ENCODE assay signal across 15 cellular contexts in the genomic region with DNA sequence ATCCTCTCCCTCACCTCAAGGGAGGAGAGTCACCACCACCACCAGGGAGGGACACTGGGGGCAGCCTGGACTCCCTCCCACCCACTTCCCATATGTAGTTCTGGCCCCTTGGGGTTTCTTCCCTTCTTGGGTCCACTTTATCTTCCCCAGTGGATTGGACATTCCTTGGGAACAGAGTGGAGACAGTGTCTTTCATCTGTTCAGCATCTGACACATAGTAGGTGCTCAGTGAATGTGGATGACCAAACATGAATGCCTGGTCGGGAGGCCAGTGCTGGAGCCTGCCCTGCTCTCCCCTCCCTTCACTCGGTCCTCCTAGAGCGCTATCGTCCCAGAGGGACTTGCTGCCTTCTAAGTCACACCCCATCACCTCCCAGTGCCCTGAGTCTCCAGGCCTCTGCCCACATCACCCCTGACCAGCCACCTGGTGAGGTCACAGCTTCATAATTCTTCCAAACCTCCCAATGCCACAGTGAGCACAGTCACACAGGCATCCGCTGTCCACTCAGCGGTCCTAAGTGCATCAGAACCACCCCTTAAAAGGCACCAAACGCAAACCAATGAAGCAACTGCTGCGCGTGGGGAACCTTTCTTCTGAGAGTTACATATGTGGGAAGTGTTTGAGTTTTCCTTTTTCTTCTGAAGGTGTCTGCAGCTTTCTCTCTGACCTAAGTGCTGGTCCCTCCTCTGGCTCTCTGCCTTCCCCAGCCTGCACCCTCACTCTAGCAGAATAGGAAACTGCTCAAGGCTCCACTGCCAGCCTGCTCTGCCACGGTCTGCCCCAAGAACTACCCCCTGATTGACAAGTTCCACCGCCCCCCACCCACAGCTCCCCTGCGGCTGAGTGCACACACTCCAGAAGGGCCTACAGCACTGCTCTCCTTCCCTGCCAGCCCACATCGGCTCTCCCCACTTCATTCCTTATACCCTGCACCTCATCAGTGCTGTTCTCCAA. TPM values are rescaled to one million over a fixed set of nuclear protein-coding genes. Genes with fewer than 3 reads are reported as not detected.
A peak's percentile ranks its signal among the peaks of the same experiment; 100 is the strongest.
DNase-seq lines count a peak whose midpoint lies in the region; ATAC-seq, FAIRE-seq and TF ChIP-seq lines count a peak whose summit lies in the region.
"Had no signal": no experiment of that assay in that cellular context is flagged by ENCODE, and none has a peak within 500 bp of the region (broad histone marks: within the 10 kb centered on the region; RNA-seq: fewer than 3 reads in every experiment).

No MANE protein-coding gene starts in this region.

- no peak for FAIRE-seq in K562 (lab: Jason Lieb, UNC)

- H3K23ac ChIP-seq in mesenchymal stem cell (ENCODE audit: low read length in 2 of 2): no peak overlapping the region

- H3K27ac Mint-ChIP-seq in HFFc6 (peak overlapping the region; percentile 57; the same call in 1 of the 2 replicates), type B pancreatic cell (peak overlapping the region; percentile 16)
- H3K27ac Mint-ChIP-seq: CD4-positive, alpha-beta T cell had no signal

- no peak overlapping the region for H2BK120ac ChIP-seq in mesenchymal stem cell (ENCODE audit: low read depth, low read length)

- H3K9me3 ChIP-seq in K562 (replicated peaks; ENCODE audit: control insufficient read depth, insufficient read depth, low read depth, low read length) (no peaks in the 10 kb centered on the region), mesenchymal stem cell (ENCODE audit: control insufficient read depth, low read length) (no peaks in the 10 kb centered on the region)

- no peak overlapping the region for H3K14ac ChIP-seq in mesenchymal stem cell (ENCODE audit: low read length in 2 of 2)

- TF ChIP-seq EP300 in K562 (IDR thresholded peaks at IDR 0.05; ENCODE audit: low read length): no peak

- H3K4me3 Mint-ChIP-seq in HFFc6: no peak overlapping the region
- no peak overlapping the region for H3K4me3 Mint-ChIP-seq in type B pancreatic cell
- H3K4me3 Mint-ChIP-seq: CD4-positive, alpha-beta T cell; IgD-negative memory B cell had no signal

- H3K36me3 Mint-ChIP-seq in HFFc6 (ENCODE audit: low read depth) (peaks cover 20% of the 10 kb centered on the region; the same call in 1 of the 2 replicates), type B pancreatic cell (peaks cover 3% of the 10 kb centered on the region)

- H3K27me3 Mint-ChIP-seq in HFFc6 (ENCODE audit: insufficient read depth) (peaks cover 3% of the 10 kb centered on the region), type B pancreatic cell (no peaks in the 10 kb centered on the region)
- H3K27me3 Mint-ChIP-seq: CD4-positive, alpha-beta T cell had no signal

- H3K4me3 ChIP-seq in K562 (no peak overlapping the region), mesenchymal stem cell (ENCODE audit: insufficient read depth in 1 of 2, low read depth in 1 of 2, low read length in 2 of 2) (no peak overlapping the region)

- TF ChIP-seq CTCF in HFFc6 (IDR thresholded peaks at IDR 0.05): no peak
- no peak for TF ChIP-seq CTCF in K562 (IDR thresholded peaks at IDR 0.05 in 2 of 3, conservative IDR thresholded peaks at IDR 0.05 in 1 of 3; ENCODE audit: insufficient read depth in 2 of 3, low read depth in 1 of 3, low read length in 3 of 3)
- TF ChIP-seq CTCF in type B pancreatic cell (conservative IDR thresholded peaks at IDR 0.05): no peak

- no peak overlapping the region for H3K18ac ChIP-seq in mesenchymal stem cell (ENCODE audit: low read depth in 1 of 2, low read length in 2 of 2)

- H2BK12ac ChIP-seq in mesenchymal stem cell (ENCODE audit: low read length in 2 of 2): no peak overlapping the region

- 46% methylated on average over 13 of the region's 13 CpGs for WGBS in K562 (ENCODE audit: insufficient coverage, low coverage, missing lambda C conversion rate)
- 92% methylated on average over 10 of the region's 13 CpGs for WGBS in mesenchymal stem cell

- DNase-seq in HFFc6 (no peak), K562 (ENCODE audit: extremely low read depth in 1 of 4, low spot score in 3 of 4) (no peak), mesenchymal stem cell (no peak), type B pancreatic cell (ENCODE audit: extremely low spot score, unreplicated experiment) (no peak), medulla oblongata (ENCODE audit: extremely low spot score) (no peak), 8988T (no peak), GF-D8 (lab: John Stamatoyannopoulos, UW) (no peak)
- DNase-seq: CD4-positive, alpha-beta T cell; EL; NCI-H1417 treated with DMSO at 0.1 percent for 48 hours; NCI-H1930; NCI-H2171; NCI-H446; SIG-M5 had no signal

- no peaks in the 10 kb centered on the region for H3K9me1 ChIP-seq in K562 (ENCODE audit: control insufficient read depth, insufficient read depth, low read length)

- POLR2A ChIA-PET in K562 (lab: Yijun Ruan, JAX): no interaction called here

- no peak for TF ChIP-seq RAD21 in K562 (CRISPR knock-in tag; conservative IDR thresholded peaks at IDR 0.05 in 1 of 2, IDR thresholded peaks at IDR 0.05 in 1 of 2)

- ATAC-seq in K562: no peak

- H2AFZ ChIP-seq in K562 (ENCODE audit: low read depth, low read length) (no peak overlapping the region), mesenchymal stem cell (ENCODE audit: low read depth, low read length) (no peak overlapping the region)

- no peak overlapping the region for H4K91ac ChIP-seq in mesenchymal stem cell (ENCODE audit: low read length)

- no peak for TF ChIP-seq POLR2A in K562 (conservative IDR thresholded peaks at IDR 0.05)

- H3K79me2 ChIP-seq in K562 (ENCODE audit: control insufficient read depth, insufficient read depth, low read length): no peaks in the 10 kb centered on the region

- H2BK15ac ChIP-seq in mesenchymal stem cell (ENCODE audit: low read depth, poor library complexity, severe bottlenecking): no peak overlapping the region

- H3K4ac ChIP-seq in mesenchymal stem cell (ENCODE audit: low read depth in 1 of 2, low read length in 2 of 2): no peak overlapping the region

- H2AK5ac ChIP-seq in mesenchymal stem cell (ENCODE audit: low read length, severe bottlenecking): no peak overlapping the region

- H4K20me1 ChIP-seq in K562 (replicated peaks; ENCODE audit: control insufficient read depth, insufficient read depth, low read length): peaks cover 25% of the 10 kb centered on the region; the same call in 1 of the 2 replicates

- H3K27ac ChIP-seq in K562 (ENCODE audit: extremely low read depth, low read depth, low read length) (no peak overlapping the region), mesenchymal stem cell (ENCODE audit: low read length, poor library complexity, severe bottlenecking) (no peak overlapping the region)

- no TSS peak for BruUV-seq in K562 (replicated peaks; lab: Mats Ljungman, UMichigan)

- H3K9ac ChIP-seq in K562 (ENCODE audit: insufficient read depth in 1 of 2, low read depth in 2 of 2, low read length in 2 of 2) (peak overlapping the region in 1 of 2 experiments; percentile 52; a peak in 1 of 4 replicates), mesenchymal stem cell (ENCODE audit: low read length) (peak overlapping the region; percentile 2)

- H3K27me3 ChIP-seq in K562 (ENCODE audit: control insufficient read depth in 2 of 2, insufficient read depth in 2 of 2, low read length in 2 of 2): peaks cover 0 to 5% of the 10 kb centered on the region in 2 experiments; a peak in 2 of 5 replicates
- H3K27me3 ChIP-seq in mesenchymal stem cell (ENCODE audit: control insufficient read depth in 1 of 2, insufficient read depth in 1 of 2, low read length in 2 of 2): no peaks in the 10 kb centered on the region

- intact Hi-C loops in K562 (cut with micrococcal nuclease): no loop called here

- H3K4me1 ChIP-seq in K562 (replicated peaks in 1 of 2; ENCODE audit: control insufficient read depth in 2 of 2, insufficient read depth in 2 of 2, low read length in 2 of 2) (peaks cover 0 to 25% of the 10 kb centered on the region in 2 experiments; a peak in 3 of 5 replicates), mesenchymal stem cell (ENCODE audit: control insufficient read depth, insufficient read depth, low read depth, low read length) (peaks cover 52% of the 10 kb centered on the region)

- no peaks in the 10 kb centered on the region for H3K4me1 Mint-ChIP-seq in HFFc6 (ENCODE audit: low read depth)
- no peaks in the 10 kb centered on the region for H3K4me1 Mint-ChIP-seq in type B pancreatic cell (ENCODE audit: unreplicated experiment)
- H3K4me1 Mint-ChIP-seq: IgD-negative memory B cell had no signal

- H3K9me3 Mint-ChIP-seq in HFFc6 (no peaks in the 10 kb centered on the region), type B pancreatic cell (no peaks in the 10 kb centered on the region)
- H3K9me3 Mint-ChIP-seq: CD4-positive, alpha-beta T cell; IgD-negative memory B cell had no signal

- H3K4me2 ChIP-seq in K562 (ENCODE audit: insufficient read depth, low read length) (no peak overlapping the region), mesenchymal stem cell (ENCODE audit: low read length, poor library complexity, severe bottlenecking) (no peak overlapping the region)

- CTCF ChIA-PET in K562 (lab: Yijun Ruan, JAX; ENCODE audit: low intra/inter-chr PET ratio): no interaction called here

- H3K79me1 ChIP-seq in mesenchymal stem cell (replicated peaks; ENCODE audit: low read length, poor library complexity, severe bottlenecking): peaks cover 52% of the 10 kb centered on the region

- in situ Hi-C loops in K562 (cut with MboI): no loop called here

- H4K8ac ChIP-seq in mesenchymal stem cell (ENCODE audit: low read length): no peak overlapping the region

- H3K36me3 ChIP-seq in K562 (ENCODE audit: control insufficient read depth, insufficient read depth, low read length) (no peaks in the 10 kb centered on the region), mesenchymal stem cell (ENCODE audit: control insufficient read depth in 1 of 2, insufficient read depth in 2 of 2, low read depth in 1 of 2, low read length in 2 of 2) (peaks cover 69 to 86% of the 10 kb centered on the region in 2 experiments)

- H2BK5ac ChIP-seq in mesenchymal stem cell (ENCODE audit: low read depth, low read length, poor library complexity, severe bottlenecking): no peak overlapping the region

RNA-seq across cellular contexts. Expression of gene SFXN5, which starts 7.2 kb away (rescaled TPM):
- 10 to 100 TPM; 10.2 to 17.0 (median 14.7) TPM for total RNA-seq in HFFc6 (2021; fragmentation: NEBNext Ultra II Directional; extraction: Animal tissue kit (Norgen Biotek cat#: 25700))
- 75.2 and 92.0 TPM in 2 replicates for total RNA-seq in K562 (2011; cell fraction: chromatin; rRNA removed; ENCODE audit: low replicate concordance)
- 41.8 and 49.7 TPM in 2 replicates for total RNA-seq in K562 (2011; cell fraction: nucleolus; rRNA removed)
- 41.6 and 73.8 TPM in 2 replicates for total RNA-seq in K562 (2011; cell fraction: nucleoplasm; rRNA removed)
- total RNA-seq in K562 (2014; rRNA removed): 13.8 and 19.9 TPM in 2 replicates
- total RNA-seq in K562 (2014; rRNA removed; fragmentation: Illumina TruSeq; extraction: Trizol): 12.4 and 14.1 TPM in 2 replicates
- total RNA-seq in K562 (2015; rRNA removed; fragmentation: Illumina TruSeq; extraction: Trizol): 18.0 and 19.4 TPM in 2 replicates
- total RNA-seq in K562 (2021): 21.3 and 21.6 TPM in 2 replicates
- polyA plus RNA-seq in K562 (2011; rRNA removed): 18.2 and 22.6 TPM in 2 replicates
- 19.2 and 31.7 TPM in 2 replicates for polyA plus RNA-seq in K562 (2011; cell fraction: cytosol; rRNA removed)
- 45.6 and 116 TPM in 2 replicates for polyA plus RNA-seq in K562 (2011; cell fraction: nucleus; rRNA removed)
- 14.9 and 19.8 TPM in 2 replicates for polyA plus RNA-seq in K562 (2012)
- polyA plus RNA-seq in K562 (2014; fragmentation: Illumina TruSeq; extraction: Trizol): 16.0 and 17.4 TPM in 2 replicates
- polyA plus RNA-seq in K562 (2014; fragmentation: Nextera tagmentation; extraction: Ambion mirVana): 10 to 100 TPM in 1 of 2 experiments, 1 to 10 TPM in 1; 8.3 to 13.4 TPM
- polyA plus RNA-seq in K562 (2014; rRNA removed): 21.2 and 22.3 TPM in 2 replicates
- polyA minus RNA-seq in K562 (2011; rRNA and poly(A)+ RNA removed): 12.5 and 28.7 TPM in 2 replicates
- 8.7 TPM in 2 replicates for polyA minus RNA-seq in K562 (2011; cell fraction: cytosol; rRNA and poly(A)+ RNA removed)
- 19.1 and 26.1 TPM in 2 replicates for polyA minus RNA-seq in K562 (2011; cell fraction: nucleus; rRNA and poly(A)+ RNA removed)
- polyA plus RNA-seq in mesenchymal stem cell (2013, experiment 1 of 2): 9.9 TPM
- 9.8 TPM for polyA plus RNA-seq in mesenchymal stem cell (2013, experiment 2 of 2)
- total RNA-seq in type B pancreatic cell (ENCODE audit: low replicate concordance): 15.0 and 27.3 TPM in 2 replicates

RNA-seq across cellular contexts. Expression of gene RAB11FIP5, which starts 34.0 kb away (rescaled TPM):
- total RNA-seq in HFFc6 (2021; fragmentation: NEBNext Ultra II Directional; extraction: Animal tissue kit (Norgen Biotek cat#: 25700)): 10 to 100 TPM; 76.7 to 92.0 (median 83.6) TPM
- 19.7 and 27.7 TPM in 2 replicates for total RNA-seq in K562 (2011; cell fraction: chromatin; rRNA removed; ENCODE audit: low replicate concordance)
- 8.7 and 10.0 TPM in 2 replicates for total RNA-seq in K562 (2011; cell fraction: nucleolus; rRNA removed)
- 11.7 and 15.4 TPM in 2 replicates for total RNA-seq in K562 (2011; cell fraction: nucleoplasm; rRNA removed)
- total RNA-seq in K562 (2014; rRNA removed) (5.7 and 7.0 TPM in 2 replicates), K562 (2014; rRNA removed; fragmentation: Illumina TruSeq; extraction: Trizol) (6.7 and 6.8 TPM in 2 replicates), K562 (2015; rRNA removed; fragmentation: Illumina TruSeq; extraction: Trizol) (3.4 and 3.7 TPM in 2 replicates), K562 (2021) (8.6 and 9.1 TPM in 2 replicates), type B pancreatic cell (ENCODE audit: low replicate concordance) (18.7 and 22.6 TPM in 2 replicates)
- polyA plus RNA-seq in K562 (2011; rRNA removed) (11.3 and 14.4 TPM in 2 replicates), K562 (2014; fragmentation: Illumina TruSeq; extraction: Trizol) (8.0 and 8.3 TPM in 2 replicates), K562 (2014; fragmentation: Nextera tagmentation; extraction: Ambion mirVana) (1 to 10 TPM; 1.7 TPM), K562 (2014; rRNA removed) (5.7 and 6.4 TPM in 2 replicates)
- polyA plus RNA-seq in K562 (2011; cell fraction: cytosol; rRNA removed): 6.8 and 8.8 TPM in 2 replicates
- 12.0 and 16.7 TPM in 2 replicates for polyA plus RNA-seq in K562 (2011; cell fraction: nucleus; rRNA removed)
- 5.9 and 6.3 TPM in 2 replicates for polyA plus RNA-seq in K562 (2012)
- polyA minus RNA-seq in K562 (2011; rRNA and poly(A)+ RNA removed): 10.6 and 16.9 TPM in 2 replicates
- 5.8 and 8.8 TPM in 2 replicates for polyA minus RNA-seq in K562 (2011; cell fraction: cytosol; rRNA and poly(A)+ RNA removed)
- 4.4 and 5.0 TPM in 2 replicates for polyA minus RNA-seq in K562 (2011; cell fraction: nucleus; rRNA and poly(A)+ RNA removed)
- 19.7 TPM for polyA plus RNA-seq in mesenchymal stem cell (2013, experiment 1 of 2)
- polyA plus RNA-seq in mesenchymal stem cell (2013, experiment 2 of 2): 18.7 TPM
